20 cellular contexts compared by ENCODE assay signal in the genomic region with DNA sequence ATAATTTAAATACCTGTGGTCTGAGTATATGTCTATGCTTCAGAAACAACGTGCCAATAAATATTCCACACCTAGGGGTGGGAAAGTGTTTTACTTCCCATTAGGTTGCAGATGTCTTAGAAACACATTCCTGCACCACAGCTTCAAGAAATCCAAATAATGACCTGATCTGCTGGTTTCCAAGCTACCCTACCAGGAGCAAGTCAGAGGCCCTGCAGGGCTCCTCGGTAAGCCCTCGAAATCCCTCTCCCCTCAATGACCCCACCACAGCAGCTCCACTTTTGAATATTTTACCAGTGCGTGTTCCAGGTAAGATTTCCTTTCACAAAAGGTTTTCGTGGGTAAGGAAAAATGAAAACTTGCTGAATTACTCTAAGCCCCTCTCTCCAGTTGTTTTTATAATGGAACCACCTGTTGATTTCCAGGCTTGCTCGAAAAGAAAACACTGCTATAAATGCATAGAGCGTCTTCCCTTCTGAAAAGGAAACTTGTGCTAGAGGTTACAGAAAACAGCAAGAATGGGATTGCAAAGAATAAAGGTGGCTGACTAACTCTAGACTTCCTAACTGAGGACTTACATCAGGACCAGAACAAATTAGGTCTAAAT.
"Had no signal": no experiment of that assay in that cellular context is flagged by ENCODE, and none has a peak within 500 bp of the region (broad histone marks: within the 10 kb centered on the region; RNA-seq: fewer than 3 reads in every experiment).

No MANE protein-coding gene starts in this region.

- DNase-seq: dermis blood vessel endothelial cell; erythroblast; foreskin keratinocyte; left colon; left ventricle myocardium superior; mesendoderm; naive B cell; psoas muscle; retina; right lobe of liver; stimulated activated CD4-positive, alpha-beta T cell treated with anti-CD3 and anti-CD28 coated beads, Interleukin-4, amount 100 ng/mL, for 1 hour; stimulated activated CD8-positive, alpha-beta memory T cell treated with anti-CD3 and anti-CD28 coated beads, Interleukin-4, amount 100 ng/mL, for 48 hours; stimulated activated naive CD8-positive, alpha-beta T cell treated with anti-CD3 and anti-CD28 coated beads, Interleukin-15, Interleukin-2, amounts not matched to agents 100 U/mL and 50 U/mL, for 24 hours; thyroid gland had no signal

- H3K4me1 ChIP-seq: foreskin keratinocyte, psoas muscle, right lobe of liver, thyroid gland, upper lobe of left lung, vagina had no signal

- H3K27me3 ChIP-seq: foreskin keratinocyte, neutrophil, right lobe of liver, suprapubic skin, thyroid gland, upper lobe of left lung, vagina had no signal

- H3K36me3 ChIP-seq: neutrophil, right lobe of liver, suprapubic skin, thyroid gland, upper lobe of left lung, vagina had no signal

- H3K27ac ChIP-seq: foreskin keratinocyte, neutrophil, psoas muscle, right lobe of liver, suprapubic skin, thyroid gland, upper lobe of left lung, vagina had no signal

- H3K9me3 ChIP-seq: neutrophil, psoas muscle, right lobe of liver, suprapubic skin, thyroid gland, upper lobe of left lung, vagina had no signal

- ATAC-seq: foreskin keratinocyte; left colon; left ventricle myocardium superior; psoas muscle; right lobe of liver; stimulated activated effector memory CD8-positive, alpha-beta T cell treated with anti-CD3 and anti-CD28 coated beads, Interleukin-12 subunit alpha, Interleukin-12 subunit beta, amount 100 ng/mL, for 72 hours; stimulated activated naive CD8-positive, alpha-beta T cell treated with anti-CD3 and anti-CD28 coated beads, Interleukin-15, Interleukin-2, amounts not matched to agents 100 U/mL and 50 U/mL, for 24 hours had no signal

- H3K4me3 ChIP-seq: lung, psoas muscle, right lobe of liver, suprapubic skin, thyroid gland, upper lobe of left lung, vagina had no signal
